1 cellular context compared by ENCODE assay signal in the genomic region with DNA sequence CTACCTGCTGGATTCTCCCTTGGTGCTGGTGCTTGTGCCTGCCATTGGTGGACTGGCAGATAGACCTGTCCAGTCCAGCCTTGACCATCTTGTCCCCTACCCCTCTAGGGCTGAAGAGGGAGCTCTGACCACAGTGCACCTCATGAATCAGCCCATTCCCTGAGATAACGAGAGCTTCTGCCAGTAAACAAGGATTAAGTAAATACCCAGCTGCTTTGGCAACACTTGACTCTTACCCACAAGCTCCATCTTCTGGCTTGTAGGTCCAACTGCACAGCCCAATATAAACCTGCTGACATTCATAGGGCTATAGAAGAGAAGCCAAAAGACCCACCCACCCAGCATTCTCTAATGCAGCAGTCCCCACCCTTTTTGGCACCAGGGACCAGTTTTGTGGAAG.
TF ChIP-seq lines count a peak whose summit lies in the region.

No MANE protein-coding gene starts in this region.

TF ChIP-seq in GM23338, 12 proteins besides CTCF, POLR2A, EP300 and RAD21 (continued from another document):
- TF ChIP-seq, protein P1, sequence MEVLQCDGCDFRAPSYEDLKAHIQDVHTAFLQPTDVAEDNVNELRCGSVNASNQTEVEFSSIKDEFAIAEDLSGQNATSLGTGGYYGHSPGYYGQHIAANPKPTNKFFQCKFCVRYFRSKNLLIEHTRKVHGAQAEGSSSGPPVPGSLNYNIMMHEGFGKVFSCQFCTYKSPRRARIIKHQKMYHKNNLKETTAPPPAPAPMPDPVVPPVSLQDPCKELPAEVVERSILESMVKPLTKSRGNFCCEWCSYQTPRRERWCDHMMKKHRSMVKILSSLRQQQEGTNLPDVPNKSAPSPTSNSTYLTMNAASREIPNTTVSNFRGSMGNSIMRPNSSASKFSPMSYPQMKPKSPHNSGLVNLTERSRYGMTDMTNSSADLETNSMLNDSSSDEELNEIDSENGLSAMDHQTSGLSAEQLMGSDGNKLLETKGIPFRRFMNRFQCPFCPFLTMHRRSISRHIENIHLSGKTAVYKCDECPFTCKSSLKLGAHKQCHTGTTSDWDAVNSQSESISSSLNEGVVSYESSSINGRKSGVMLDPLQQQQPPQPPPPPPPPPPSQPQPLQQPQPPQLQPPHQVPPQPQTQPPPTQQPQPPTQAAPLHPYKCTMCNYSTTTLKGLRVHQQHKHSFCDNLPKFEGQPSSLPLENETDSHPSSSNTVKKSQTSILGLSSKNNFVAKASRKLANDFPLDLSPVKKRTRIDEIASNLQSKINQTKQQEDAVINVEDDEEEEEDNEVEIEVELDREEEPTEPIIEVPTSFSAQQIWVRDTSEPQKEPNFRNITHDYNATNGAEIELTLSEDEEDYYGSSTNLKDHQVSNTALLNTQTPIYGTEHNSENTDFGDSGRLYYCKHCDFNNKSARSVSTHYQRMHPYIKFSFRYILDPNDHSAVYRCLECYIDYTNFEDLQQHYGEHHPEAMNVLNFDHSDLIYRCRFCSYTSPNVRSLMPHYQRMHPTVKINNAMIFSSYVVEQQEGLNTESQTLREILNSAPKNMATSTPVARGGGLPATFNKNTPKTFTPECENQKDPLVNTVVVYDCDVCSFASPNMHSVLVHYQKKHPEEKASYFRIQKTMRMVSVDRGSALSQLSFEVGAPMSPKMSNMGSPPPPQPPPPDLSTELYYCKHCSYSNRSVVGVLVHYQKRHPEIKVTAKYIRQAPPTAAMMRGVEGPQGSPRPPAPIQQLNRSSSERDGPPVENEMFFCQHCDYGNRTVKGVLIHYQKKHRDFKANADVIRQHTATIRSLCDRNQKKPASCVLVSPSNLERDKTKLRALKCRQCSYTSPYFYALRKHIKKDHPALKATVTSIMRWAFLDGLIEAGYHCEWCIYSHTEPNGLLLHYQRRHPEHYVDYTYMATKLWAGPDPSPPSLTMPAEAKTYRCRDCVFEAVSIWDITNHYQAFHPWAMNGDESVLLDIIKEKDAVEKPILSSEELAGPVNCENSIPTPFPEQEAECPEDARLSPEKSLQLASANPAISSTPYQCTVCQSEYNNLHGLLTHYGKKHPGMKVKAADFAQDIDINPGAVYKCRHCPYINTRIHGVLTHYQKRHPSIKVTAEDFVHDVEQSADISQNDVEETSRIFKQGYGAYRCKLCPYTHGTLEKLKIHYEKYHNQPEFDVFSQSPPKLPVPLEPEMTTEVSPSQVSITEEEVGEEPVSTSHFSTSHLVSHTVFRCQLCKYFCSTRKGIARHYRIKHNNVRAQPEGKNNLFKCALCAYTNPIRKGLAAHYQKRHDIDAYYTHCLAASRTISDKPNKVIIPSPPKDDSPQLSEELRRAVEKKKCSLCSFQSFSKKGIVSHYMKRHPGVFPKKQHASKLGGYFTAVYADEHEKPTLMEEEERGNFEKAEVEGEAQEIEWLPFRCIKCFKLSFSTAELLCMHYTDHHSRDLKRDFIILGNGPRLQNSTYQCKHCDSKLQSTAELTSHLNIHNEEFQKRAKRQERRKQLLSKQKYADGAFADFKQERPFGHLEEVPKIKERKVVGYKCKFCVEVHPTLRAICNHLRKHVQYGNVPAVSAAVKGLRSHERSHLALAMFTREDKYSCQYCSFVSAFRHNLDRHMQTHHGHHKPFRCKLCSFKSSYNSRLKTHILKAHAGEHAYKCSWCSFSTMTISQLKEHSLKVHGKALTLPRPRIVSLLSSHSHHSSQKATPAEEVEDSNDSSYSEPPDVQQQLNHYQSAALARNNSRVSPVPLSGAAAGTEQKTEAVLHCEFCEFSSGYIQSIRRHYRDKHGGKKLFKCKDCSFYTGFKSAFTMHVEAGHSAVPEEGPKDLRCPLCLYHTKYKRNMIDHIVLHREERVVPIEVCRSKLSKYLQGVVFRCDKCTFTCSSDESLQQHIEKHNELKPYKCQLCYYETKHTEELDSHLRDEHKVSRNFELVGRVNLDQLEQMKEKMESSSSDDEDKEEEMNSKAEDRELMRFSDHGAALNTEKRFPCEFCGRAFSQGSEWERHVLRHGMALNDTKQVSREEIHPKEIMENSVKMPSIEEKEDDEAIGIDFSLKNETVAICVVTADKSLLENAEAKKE (CRISPR knock-in tag; IDR thresholded peaks at IDR 0.05) = no peak
- TF ChIP-seq POLR2AphosphoS5 (IDR thresholded peaks at IDR 0.05; ENCODE audit: low read depth) = no peak
- TF ChIP-seq ETS1 (IDR thresholded peaks at IDR 0.05) = no peak
- TF ChIP-seq EZH2 (IDR thresholded peaks at IDR 0.05; ENCODE audit: low read depth, unreplicated experiment) = no peak
- TF ChIP-seq EZH2phosphoT487 (IDR thresholded peaks at IDR 0.05; ENCODE audit: unreplicated experiment) = no peak
TF ChIP-seq in GM23338: peak in this region for 0.
